12 cellular contexts compared by ENCODE assay signal in the genomic region with DNA sequence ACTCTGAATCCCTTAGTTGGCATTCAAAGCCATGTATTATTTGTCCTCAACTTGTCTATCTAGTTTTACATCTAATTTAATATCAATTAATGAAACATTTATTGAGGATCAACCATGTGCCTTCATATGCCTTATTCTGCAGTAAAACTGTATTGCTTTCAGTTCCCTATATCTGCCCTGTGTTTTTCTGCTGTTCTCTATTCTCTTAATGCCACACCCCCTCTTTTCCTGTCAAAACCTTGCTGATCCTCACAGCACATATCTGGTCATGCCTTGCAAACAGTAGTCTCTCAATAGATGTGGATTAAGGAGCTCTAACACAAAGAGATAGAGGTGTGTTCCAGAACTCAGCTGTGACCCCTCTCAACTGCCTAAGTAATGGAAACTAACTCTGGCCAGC. TPM values are rescaled to one million over a fixed set of nuclear protein-coding genes. Genes with fewer than 3 reads are reported as not detected.
DNase-seq lines count a peak whose midpoint lies in the region; ATAC-seq, FAIRE-seq and TF ChIP-seq lines count a peak whose summit lies in the region.
"Had no signal": no experiment of that assay in that cellular context is flagged by ENCODE, and none has a peak within 500 bp of the region (broad histone marks: within the 10 kb centered on the region; RNA-seq: fewer than 3 reads in every experiment).

No MANE protein-coding gene starts in this region.

- no peaks in the 10 kb centered on the region; the same call in 1 of the 2 replicates for H3K79me2 ChIP-seq in DOHH2 (ENCODE audit: control insufficient read depth, low read length)

- no peaks in the 10 kb centered on the region for H3K36me3 ChIP-seq in DOHH2 (ENCODE audit: control insufficient read depth, low read length)
- no peaks in the 10 kb centered on the region for H3K36me3 ChIP-seq in kidney (ENCODE audit: control insufficient read depth in 1 of 2, insufficient read depth in 2 of 2, low read length in 2 of 2)

- H3K36me3 Mint-ChIP-seq in T-helper 17 cell (ENCODE audit: low read depth), result peaks cover 2% of the 10 kb centered on the region

- H3K4me1 Mint-ChIP-seq in T-helper 17 cell, result peaks cover 25% of the 10 kb centered on the region

- 0 out of 2 replicates have a peak, but pooled peaks cover 3% of the 10 kb centered on the region for H3F3A ChIP-seq in DOHH2 (ENCODE audit: control insufficient read depth, insufficient read depth)

- no peaks in the 10 kb centered on the region for H4K20me1 ChIP-seq in DOHH2 (ENCODE audit: control insufficient read depth, insufficient read depth, low read depth, low read length)

- no peak overlapping the region for H3K9ac ChIP-seq in kidney (ENCODE audit: low read length in 2 of 2)

- no peaks in the 10 kb centered on the region for H3K27me3 Mint-ChIP-seq in T-helper 17 cell
- H3K27me3 Mint-ChIP-seq: stimulated activated naive CD8-positive, alpha-beta T cell treated with anti-CD3 and anti-CD28 coated beads, Interleukin-15, Interleukin-2, amounts not matched to agents 100 ng/mL and 50 ng/mL, for 24 hours had no signal

- no peaks in the 10 kb centered on the region for H3K27me3 ChIP-seq in DOHH2 (ENCODE audit: control insufficient read depth, low read length)

- TF ChIP-seq CTCF in DOHH2 (IDR thresholded peaks at IDR 0.05; ENCODE audit: low read depth, low read length, poor library complexity, severe bottlenecking) (no peak), kidney (IDR thresholded peaks at IDR 0.05; ENCODE audit: borderline replicate concordance, extremely low read depth, insufficient read depth) (no peak)

- H3K27ac Mint-ChIP-seq in T-helper 17 cell, result no peak overlapping the region
- H3K27ac Mint-ChIP-seq: stimulated activated naive CD8-positive, alpha-beta T cell treated with anti-CD3 and anti-CD28 coated beads, Interleukin-15, Interleukin-2, amounts not matched to agents 100 ng/mL and 50 ng/mL, for 24 hours had no signal

- ATAC-seq in GM19455 (IDR thresholded peaks at IDR 0.05; ENCODE audit: unreplicated experiment) (peak; percentile 40), HG03159 (IDR thresholded peaks at IDR 0.05; ENCODE audit: unreplicated experiment) (peak; percentile 33), T-helper 17 cell (no peak), HG02588 (IDR thresholded peaks at IDR 0.05; ENCODE audit: unreplicated experiment) (no peak)
- ATAC-seq: HCT116 had no signal

- intact Hi-C loops in kidney (cut with DNase I), result no loop called here

- H3K9me2 ChIP-seq in DOHH2 (replicated peaks; ENCODE audit: control insufficient read depth, low read length), result no peaks in the 10 kb centered on the region

- H3K27ac ChIP-seq in DOHH2 (ENCODE audit: low read depth, low read length), result no peak overlapping the region
- no peak overlapping the region for H3K27ac ChIP-seq in kidney (ENCODE audit: low read depth in 2 of 2, low read length in 2 of 2)

- peak overlapping the region; percentile 94 for H3K4me2 ChIP-seq in DOHH2 (ENCODE audit: low read length)

- no peak for FAIRE-seq in kidney (lab: Jason Lieb, UNC)

- peak overlapping the region; percentile 58 for H3K4me3 Mint-ChIP-seq in T-helper 17 cell
- H3K4me3 Mint-ChIP-seq: stimulated activated naive CD8-positive, alpha-beta T cell treated with anti-CD3 and anti-CD28 coated beads, Interleukin-15, Interleukin-2, amounts not matched to agents 100 ng/mL and 50 ng/mL, for 24 hours had no signal

- DNase-seq in T-helper 17 cell, result no peak
- no peak for DNase-seq in AG08395 (ENCODE audit: low spot score)
- DNase-seq in NCI-H2171 treated with DMSO at 0.1 percent for 48 hours (lab: John Stamatoyannopoulos, UW), result no peak
- DNase-seq in kidney, result no peak
- DNase-seq: activated naive CD4-positive, alpha-beta T cell; kidney glomerular epithelial cell had no signal

- H3K4me1 ChIP-seq in DOHH2 (ENCODE audit: control insufficient read depth, low read length) (peaks cover 25% of the 10 kb centered on the region), kidney (ENCODE audit: control insufficient read depth in 1 of 2, insufficient read depth in 1 of 2, low read depth in 1 of 2, low read length in 2 of 2) (peaks cover 0 to 6% of the 10 kb centered on the region in 2 donors)

- no peaks in the 10 kb centered on the region for H3K9me3 ChIP-seq in DOHH2 (ENCODE audit: control insufficient read depth, insufficient read depth, low read length)
- no peaks in the 10 kb centered on the region for H3K9me3 ChIP-seq in T-helper 17 cell (ENCODE audit: control insufficient read depth, low read length, poor library complexity, severe bottlenecking)
- H3K9me3 ChIP-seq in kidney (ENCODE audit: control insufficient read depth in 1 of 2, low read length in 2 of 2), result no peaks in the 10 kb centered on the region

- peak overlapping the region; percentile 94 for H3K4me3 ChIP-seq in DOHH2 (ENCODE audit: low read length)
- H3K4me3 ChIP-seq in kidney (ENCODE audit: low read length in 2 of 2), result no peak overlapping the region

RNA-seq across cellular contexts. Expression of a gene that starts 2.0 kb away (rescaled TPM):
- total RNA-seq in T-helper 17 cell, result 1 to 10 TPM; 7.5 to 7.7 TPM
- 17.8 TPM for total RNA-seq in kidney
- 13.1 TPM for polyA plus RNA-seq in kidney (ENCODE audit: insufficient read depth, low read depth, low replicate concordance)

RNA-seq across cellular contexts. Expression of a gene that starts 2.1 kb away (rescaled TPM):
- total RNA-seq in T-helper 17 cell (1 to 10 TPM; 5.3 TPM), kidney (10.9 TPM)
- polyA plus RNA-seq in kidney (ENCODE audit: insufficient read depth, low read depth, low replicate concordance), result 4.6 TPM

Comparison
In these comparisons a context has a peak if more than half of its experiments do, and no peak if none do; other contexts are left out.
1. ATAC-seq: peak in GM19455 (single experiment) and HG03159 (single experiment); none in T-helper 17 cell (single experiment) and HG02588 (single experiment).